Comparison of ENCODE assay signal across 16 cellular contexts in genomic region chr2:188515918-188516317, GRCh38.
DNase-seq lines count a peak whose midpoint lies in the region; ATAC-seq and TF ChIP-seq lines count a peak whose summit lies in the region.
"Had no signal": no experiment of that assay in that cellular context is flagged by ENCODE, and none has a peak within 500 bp of the region (broad histone marks: within the 10 kb centered on the region; RNA-seq: fewer than 3 reads in every experiment).

No MANE protein-coding gene starts in this region.

- POLR2A ChIA-PET in WTC11 (lab: Charles Lee): no interaction called here
- POLR2A ChIA-PET in MCF 10A (lab: Yijun Ruan, JAX): no interaction called here

- H3K9me3 ChIP-seq in GM23248 (ENCODE audit: low read depth): no peaks in the 10 kb centered on the region
- H3K9me3 ChIP-seq: A549 had no signal

- H3K4me3 ChIP-seq in GM23248 (no peak overlapping the region), GM23338 (no peak overlapping the region)
- H3K4me3 ChIP-seq: A549 had no signal

- CTCF ChIA-PET in WTC11 (lab: Charles Lee) (no interaction called here), MCF 10A (lab: Yijun Ruan, JAX) (no interaction called here)

- DNase-seq in GM23248 (no peak), GM23338 (ENCODE audit: low spot score) (no peak), WTC11 (ENCODE audit: low spot score) (no peak), nephron progenitor cell (no peak), MCF 10A (ENCODE audit: unreplicated experiment) (no peak), NCI-H526 treated with DMSO at 0.1 percent for 48 hours (lab: John Stamatoyannopoulos, UW) (no peak)
- DNase-seq: CD8-positive, alpha-beta T cell; COR-L47; DMS153; DMS79 treated with DMSO at 0.1 percent for 48 hours; EL; IMR-90 had no signal

- in situ Hi-C loops in GM23248 (cut with MboI): loop anchor here (25.0 kb wide), 1 partner anchor 929 kb away; no protein-coding TSS in a partner anchor

- no peaks in the 10 kb centered on the region; the same call in 2 of the 3 replicates for H3K9me3 Mint-ChIP-seq in GM23338
- peaks cover 4% of the 10 kb centered on the region; the same call in 1 of the 2 replicates for H3K9me3 Mint-ChIP-seq in WTC11
- H3K9me3 Mint-ChIP-seq in nephron progenitor cell: peaks cover 6% of the 10 kb centered on the region
- no peaks in the 10 kb centered on the region for H3K9me3 Mint-ChIP-seq in MCF 10A (ENCODE audit: unreplicated experiment)
- H3K9me3 Mint-ChIP-seq: CD14-positive monocyte; CD8-positive, alpha-beta T cell had no signal

- H3K27ac ChIP-seq in GM23248 (no peak overlapping the region), GM23338 (ENCODE audit: low read depth) (no peak overlapping the region)
- H3K27ac ChIP-seq: A549 had no signal

- H3K9me2 ChIP-seq in GM23248 (ENCODE audit: insufficient read depth): no peaks in the 10 kb centered on the region
- no peaks in the 10 kb centered on the region for H3K9me2 ChIP-seq in GM23338 (ENCODE audit: insufficient read depth)

- H3K36me3 Mint-ChIP-seq in GM23338 (ENCODE audit: low read depth) (peaks cover 12% of the 10 kb centered on the region; the same call in 1 of the 3 replicates), WTC11 (peaks cover 5% of the 10 kb centered on the region; the same call in 1 of the 2 replicates), nephron progenitor cell (ENCODE audit: low read depth) (peaks cover 13% of the 10 kb centered on the region), MCF 10A (ENCODE audit: insufficient read depth, unreplicated experiment) (no peaks in the 10 kb centered on the region)
- H3K36me3 Mint-ChIP-seq: CD14-positive monocyte; CD8-positive, alpha-beta T cell had no signal

- H3K9ac ChIP-seq in GM23248: no peak overlapping the region

- H3K27me3 Mint-ChIP-seq in GM23338 (ENCODE audit: insufficient read depth, low read depth, poor library complexity) (peaks cover 6% of the 10 kb centered on the region), WTC11 (ENCODE audit: low read depth) (no peaks in the 10 kb centered on the region), nephron progenitor cell (ENCODE audit: low read depth, poor library complexity) (no peaks in the 10 kb centered on the region), MCF 10A (ENCODE audit: insufficient read depth, unreplicated experiment) (no peaks in the 10 kb centered on the region)

- 100% methylated on average over 1 of the region's 1 CpG for WGBS in GM23248 (ENCODE audit: low coverage in 1 of 2, low lambda C conversion rate in 2 of 2, missing lambda C conversion rate in 2 of 2), 2 experiments

- no peak overlapping the region for H3K4me2 ChIP-seq in GM23248 (ENCODE audit: unreplicated experiment)
- no peak overlapping the region for H3K4me2 ChIP-seq in GM23338
- H3K4me2 ChIP-seq: A549 had no signal

- H3K4me1 ChIP-seq in GM23248 (ENCODE audit: insufficient read depth) (peaks cover 24% of the 10 kb centered on the region), GM23338 (ENCODE audit: insufficient read depth) (peaks cover 26% of the 10 kb centered on the region)

- intact Hi-C loops in MCF 10A (cut with micrococcal nuclease): no loop called here

- BruUV-seq in MCF 10A (replicated peaks; lab: Mats Ljungman, UMichigan): no TSS peak

- ATAC-seq in GM23338: no peak
- no peak for ATAC-seq in WTC11
- ATAC-seq in GM18907 (IDR thresholded peaks at IDR 0.05; ENCODE audit: unreplicated experiment): no peak
- ATAC-seq: A549; CD8-positive, alpha-beta T cell; HCT116 had no signal

- H2AFZ ChIP-seq in GM23248 (peak overlapping the region; percentile 8; the same call in 1 of the 2 replicates), GM23338 (no peak overlapping the region)

- H4K20me1 ChIP-seq in GM23248 (ENCODE audit: insufficient read depth) (no peaks in the 10 kb centered on the region), GM23338 (replicated peaks; ENCODE audit: insufficient read depth) (no peaks in the 10 kb centered on the region)

- H3K27me3 ChIP-seq in GM23248 (replicated peaks; ENCODE audit: insufficient read depth) (no peaks in the 10 kb centered on the region), GM23338 (ENCODE audit: insufficient read depth) (no peaks in the 10 kb centered on the region)

- H3K36me3 ChIP-seq in GM23248 (ENCODE audit: low read depth) (no peaks in the 10 kb centered on the region), GM23338 (ENCODE audit: insufficient read depth) (no peaks in the 10 kb centered on the region)

- no peaks in the 10 kb centered on the region for H3K79me2 ChIP-seq in GM23248 (ENCODE audit: insufficient read depth)
- peaks cover 57% of the 10 kb centered on the region for H3K79me2 ChIP-seq in GM23338 (replicated peaks; ENCODE audit: insufficient read depth)

- TF ChIP-seq CTCF in GM23338 (conservative IDR thresholded peaks at IDR 0.05; ENCODE audit: low read depth in 2 of 2) (no peak), WTC11 (IDR thresholded peaks at IDR 0.05) (no peak), nephron progenitor cell (IDR thresholded peaks at IDR 0.05) (no peak), MCF 10A (IDR thresholded peaks at IDR 0.05; ENCODE audit: unreplicated experiment) (no peak)

- H3F3A ChIP-seq in GM23248 (ENCODE audit: insufficient read depth) (peaks cover 6% of the 10 kb centered on the region; the same call in 1 of the 2 replicates), GM23338 (replicated peaks; ENCODE audit: low read depth) (no peaks in the 10 kb centered on the region)

- no peak overlapping the region for H3K4me3 Mint-ChIP-seq in GM23338
- no peak overlapping the region for H3K4me3 Mint-ChIP-seq in WTC11
- no peak overlapping the region for H3K4me3 Mint-ChIP-seq in nephron progenitor cell
- H3K4me3 Mint-ChIP-seq in MCF 10A (ENCODE audit: unreplicated experiment): no peak overlapping the region
- H3K4me3 Mint-ChIP-seq: CD14-positive monocyte; CD8-positive, alpha-beta T cell had no signal

- peak overlapping the region; percentile 16; the same call in 1 of the 2 replicates for H3K27ac Mint-ChIP-seq in GM23338
- 0 out of 2 replicates have a peak overlapping the region, but pooled peaks have one; percentile 6 for H3K27ac Mint-ChIP-seq in WTC11
- peak overlapping the region; percentile 1 for H3K27ac Mint-ChIP-seq in nephron progenitor cell
- no peak overlapping the region for H3K27ac Mint-ChIP-seq in MCF 10A (ENCODE audit: low read depth, unreplicated experiment)
- H3K27ac Mint-ChIP-seq: CD14-positive monocyte; CD8-positive, alpha-beta T cell had no signal

- H3K4me1 Mint-ChIP-seq in GM23338: peaks cover 36% of the 10 kb centered on the region
- H3K4me1 Mint-ChIP-seq in WTC11: peaks cover 42% of the 10 kb centered on the region
- peaks cover 7% of the 10 kb centered on the region for H3K4me1 Mint-ChIP-seq in nephron progenitor cell
- H3K4me1 Mint-ChIP-seq in MCF 10A (ENCODE audit: insufficient read depth, unreplicated experiment): peaks cover 9% of the 10 kb centered on the region
- H3K4me1 Mint-ChIP-seq: CD14-positive monocyte had no signal

TF ChIP-seq in GM23338, 12 proteins besides CTCF, POLR2A, EP300 and RAD21 (continues in another document):
- TF ChIP-seq ZNF114 (CRISPR knock-in tag; IDR thresholded peaks at IDR 0.05) (no peak), POLR2AphosphoS5 (IDR thresholded peaks at IDR 0.05; ENCODE audit: low read depth) (no peak)

TF ChIP-seq in WTC11, 78 proteins besides CTCF, POLR2A, EP300 and RAD21 (continues in another document):
- no peak for TF ChIP-seq ATF3 (CRISPR knock-in tag; conservative IDR thresholded peaks at IDR 0.05)
- TF ChIP-seq ZNF416 (CRISPR knock-in tag; IDR thresholded peaks at IDR 0.05): no peak
- no peak for TF ChIP-seq ZNF219 (CRISPR knock-in tag; IDR thresholded peaks at IDR 0.05; ENCODE audit: borderline replicate concordance)
- no peak for TF ChIP-seq E2F4 (CRISPR knock-in tag; IDR thresholded peaks at IDR 0.05; ENCODE audit: borderline replicate concordance, low read depth)
- no peak for TF ChIP-seq ZNF425 (CRISPR knock-in tag; conservative IDR thresholded peaks at IDR 0.05)
- TF ChIP-seq CBFB (CRISPR knock-in tag; IDR thresholded peaks at IDR 0.05; ENCODE audit: low read depth): no peak
- no peak for TF ChIP-seq E2F1 (CRISPR knock-in tag; IDR thresholded peaks at IDR 0.05)
- no peak for TF ChIP-seq NR3C1 (CRISPR knock-in tag; conservative IDR thresholded peaks at IDR 0.05; ENCODE audit: low read depth)
